Comparison of ENCODE assay signal across 8 cellular contexts in the genomic region with DNA sequence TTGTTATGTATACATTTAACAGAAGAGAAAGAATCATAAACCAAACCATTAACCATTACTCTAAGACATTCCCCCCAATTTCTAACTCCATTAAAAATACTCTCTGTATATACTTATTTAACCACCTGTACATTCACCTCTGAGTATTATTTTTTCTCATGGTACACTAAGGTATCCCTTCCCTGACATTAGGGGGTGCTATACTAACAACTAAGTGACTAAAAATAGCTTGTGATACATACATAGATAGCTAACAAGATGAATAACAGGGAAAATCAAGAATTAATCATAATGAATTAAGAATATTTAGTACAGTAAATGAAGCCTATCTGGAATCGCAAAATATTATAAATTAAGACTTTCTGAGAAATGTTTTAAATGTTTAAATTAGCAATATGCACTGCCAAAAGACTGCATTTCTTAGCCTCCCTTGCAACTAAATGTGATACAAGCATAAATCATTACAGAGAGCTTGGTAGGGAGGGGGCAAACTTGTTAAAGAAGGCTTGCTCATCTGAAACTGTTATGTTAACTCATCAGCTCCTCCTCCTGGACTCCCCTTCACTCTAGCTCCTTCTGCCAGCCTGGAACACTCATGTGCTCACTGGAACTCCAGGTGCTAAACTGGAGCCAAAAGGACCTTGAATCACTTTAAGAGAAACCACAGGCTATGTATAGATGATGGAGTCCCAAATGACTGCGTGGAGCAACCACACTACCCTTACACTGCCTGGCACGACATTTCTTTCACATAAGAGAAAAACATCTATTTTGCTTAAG. TPM values are rescaled to one million over a fixed set of nuclear protein-coding genes. Genes with fewer than 3 reads are reported as not detected.
A peak's percentile ranks its signal among the peaks of the same experiment; 100 is the strongest.
DNase-seq lines count a peak whose midpoint lies in the region; ATAC-seq and TF ChIP-seq lines count a peak whose summit lies in the region.

No MANE protein-coding gene starts in this region.

- H3K9me3 ChIP-seq in colonic mucosa (no peaks in the 10 kb centered on the region), testis (no peaks in the 10 kb centered on the region)

- intact Hi-C loops in colonic mucosa (cut with DNase I): loop anchor here (5.0 kb wide), 1 partner anchor 103 kb away; no protein-coding TSS in a partner anchor
- intact Hi-C loops in testis (cut with DNase I; ENCODE audit: low total_unique reads): no loop called here

- H3K36me3 ChIP-seq in BJ (ENCODE audit: control insufficient read depth, insufficient read depth, low read length) (peaks cover 5% of the 10 kb centered on the region; the same call in 1 of the 2 replicates), colonic mucosa (no peaks in the 10 kb centered on the region), testis (ENCODE audit: low read depth, missing control alignments) (no peaks in the 10 kb centered on the region)

- H3K4me3 ChIP-seq in BJ (ENCODE audit: low read depth, low read length) (no peak overlapping the region), colonic mucosa (no peak overlapping the region), testis (no peak overlapping the region)

- POLR2A ChIA-PET in BJ (lab: Charles Lee): no interaction called here

- no peaks in the 10 kb centered on the region for H3K4me1 ChIP-seq in colonic mucosa
- no peaks in the 10 kb centered on the region for H3K4me1 ChIP-seq in testis

- CTCF ChIA-PET in BJ (lab: Yijun Ruan, JAX): interaction anchor here (1.2 to 2.0 kb wide), 3 partner anchors 8 to 15 kb away, joined by 4 to 9 read pairs (median 7); a partner anchor contains a TSS

- TF ChIP-seq POLR2A in testis (IDR thresholded peaks at IDR 0.05): no peak

- TF ChIP-seq CTCF in BJ (IDR thresholded peaks at IDR 0.05; ENCODE audit: insufficient read depth, low read depth, low read length) (peak; percentile 26; the same call in 1 of the 2 replicates), colonic mucosa (IDR thresholded peaks at IDR 0.05) (peak; percentile 57), testis (IDR thresholded peaks at IDR 0.05) (peak in 1 of 3 experiments; percentile 44)

- DNase-seq in BJ (ENCODE audit: low read depth) (no peak), NCI-H526 treated with DMSO at 0.1 percent for 48 hours (lab: John Stamatoyannopoulos, UW) (peak; percentile 26), colonic mucosa (no peak), pons (ENCODE audit: low spot score) (peak; percentile 28), hippocampal formation (lab: John Stamatoyannopoulos, UW) (no peak), testis (no peak)

- H3K9ac ChIP-seq in colonic mucosa (ENCODE audit: low read depth in 2 of 2, low read length in 2 of 2): no peak overlapping the region

- no peak overlapping the region for H3K27ac ChIP-seq in colonic mucosa
- H3K27ac ChIP-seq in testis: no peak overlapping the region

- peak; percentile 56 for ATAC-seq in GM18499 (IDR thresholded peaks at IDR 0.05; ENCODE audit: insufficient read depth, unreplicated experiment)
- ATAC-seq in HG02884 (IDR thresholded peaks at IDR 0.05; ENCODE audit: unreplicated experiment): peak; percentile 86

- H3K27me3 ChIP-seq in BJ (ENCODE audit: control insufficient read depth, insufficient read depth, low read length) (no peaks in the 10 kb centered on the region), colonic mucosa (no peaks in the 10 kb centered on the region), testis (no peaks in the 10 kb centered on the region)

- 95% methylated on average over 3 of the region's 3 CpGs for WGBS in testis, 2 donors

RNA-seq across cellular contexts. Expression of a gene that starts 14.9 kb away (rescaled TPM):
- polyA plus RNA-seq in BJ (2011; rRNA removed) (11.0 and 21.8 TPM in 2 replicates), testis (ENCODE audit: insufficient read depth, low read depth, low replicate concordance) (34.9 TPM)
- 15.3 and 19.7 TPM in 2 replicates for polyA minus RNA-seq in BJ (2011; rRNA and poly(A)+ RNA removed)
- total RNA-seq in colonic mucosa (10 to 100 TPM; 38.9 to 46.0 TPM), testis (10 to 100 TPM; 42.7 to 58.3 TPM)

Comparison
In these comparisons a context has a peak if more than half of its experiments do, and no peak if none do; other contexts are left out.
1. DNase-seq: peak in NCI-H526 treated with DMSO at 0.1 percent for 48 hours (single experiment) and pons (single experiment); none in BJ (single experiment), colonic mucosa (single experiment), hippocampal formation (0 of 2) and testis (single experiment).